In the genomic region with DNA sequence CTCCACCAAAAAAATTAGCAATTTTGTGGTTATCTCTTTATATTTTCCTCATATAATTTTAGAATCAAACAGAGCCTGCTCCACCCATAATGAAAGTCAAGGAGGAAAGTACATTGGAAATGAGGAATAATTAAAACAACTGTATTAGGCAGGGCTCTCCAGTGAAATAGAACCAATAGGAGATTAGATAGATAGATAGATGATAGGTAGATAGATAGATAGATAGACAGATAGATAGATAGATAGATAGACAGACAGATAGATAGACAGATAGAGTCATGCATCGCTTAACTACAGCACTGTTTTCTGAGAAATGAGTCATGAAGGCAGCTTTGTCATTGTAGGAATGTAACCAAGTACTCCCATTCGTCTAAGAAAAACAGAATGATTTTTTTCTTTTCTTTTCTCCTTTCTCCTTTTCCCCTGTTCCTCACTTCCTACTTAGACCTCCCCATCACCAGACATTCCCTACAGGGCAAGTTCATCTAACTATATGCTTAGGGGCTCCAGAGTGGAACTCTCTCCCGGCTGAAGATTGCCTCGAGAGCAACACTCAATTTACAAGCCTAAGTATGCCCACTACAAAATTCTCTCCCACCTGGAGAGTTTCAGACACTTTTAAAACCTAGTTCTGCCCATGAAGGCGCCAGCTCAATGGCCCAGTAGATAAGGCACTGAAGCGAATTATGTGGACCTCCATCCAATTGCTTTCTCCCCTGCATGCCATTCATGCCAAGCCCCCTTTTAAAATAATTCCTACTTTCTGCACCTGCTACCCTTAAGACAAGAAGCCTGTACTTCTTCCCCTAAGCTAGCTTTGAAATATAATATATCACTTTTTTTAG, we compare ENCODE assay signal across 18 cellular contexts. TPM values are rescaled to one million over a fixed set of nuclear protein-coding genes. Genes with fewer than 3 reads are reported as not detected.
DNase-seq lines count a peak whose midpoint lies in the region; ATAC-seq, FAIRE-seq and TF ChIP-seq lines count a peak whose summit lies in the region.
"Had no signal": no experiment of that assay in that cellular context is flagged by ENCODE, and none has a peak within 500 bp of the region (broad histone marks: within the 10 kb centered on the region; RNA-seq: fewer than 3 reads in every experiment).

No MANE protein-coding gene starts in this region.

- peak; percentile 61 for ATAC-seq in activated T-helper 17 cell treated with anti-CD3 and anti-CD28 coated beads, Interleukin-2, amount 50 U/mL, for 72 hours (replicated peaks)
- ATAC-seq in Right ventricle myocardium inferior (no peak), GM19324 (IDR thresholded peaks at IDR 0.05; ENCODE audit: low FRiP score, unreplicated experiment) (no peak)
- ATAC-seq: activated CD8-positive, alpha-beta T cell treated with anti-CD3 and anti-CD28 coated beads, Interleukin-2, amount 10 ng/mL, durations not matched to agents 7 days and 5 days; activated T-cell treated with anti-CD3 and anti-CD28 coated beads, Interleukin-2, amount 50 U/mL, for 72 hours; heart right ventricle; Panc1; right lobe of liver had no signal

- H3K9me3 Mint-ChIP-seq in activated T-helper 17 cell treated with anti-CD3 and anti-CD28 coated beads, Interleukin-2, amount 50 U/mL, for 72 hours, result peaks cover 11% of the 10 kb centered on the region

- DNase-seq in GM03348 (ENCODE audit: low spot score) (peak; percentile 43), fibroblast of mammary gland (ENCODE audit: low read depth) (peak; percentile 57), Right ventricle myocardium inferior (ENCODE audit: missing footprints) (no peak), D721Med (ENCODE audit: insufficient read length, low spot score) (no peak)
- DNase-seq in stimulated activated CD4-positive, alpha-beta T cell treated with anti-CD3 and anti-CD28 coated beads, Interleukin-4, amount 100 ng/mL, for 1 hour, result no peak
- DNase-seq: activated CD8-positive, alpha-beta T cell treated with anti-CD3 and anti-CD28 coated beads, Interleukin-2, amount 10 ng/mL, durations not matched to agents 7 days and 5 days; activated T-cell treated with anti-CD3 and anti-CD28 coated beads, Interleukin-2, amount 50 U/mL, for 72 hours; heart right ventricle; midbrain; right lobe of liver; tibial artery had no signal

- no peak overlapping the region for H3K4me3 ChIP-seq in fibroblast of mammary gland (ENCODE audit: control insufficient read depth, low read depth, low read length)
- no peak overlapping the region for H3K4me3 ChIP-seq in skeletal muscle satellite cell (ENCODE audit: low read length)
- H3K4me3 ChIP-seq: BLaER1 treated with 17β-estradiol and CSF1 and Interleukin-3, amounts not matched to agents 10 nM and 100 nM; heart right ventricle; right lobe of liver; tibial artery had no signal

- no peaks in the 10 kb centered on the region for H3K9me3 ChIP-seq in skeletal muscle satellite cell (replicated peaks; ENCODE audit: low read length)
- H3K9me3 ChIP-seq: right lobe of liver had no signal

- H3K9ac ChIP-seq in skeletal muscle satellite cell (ENCODE audit: low read depth, low read length), result no peak overlapping the region
- H3K9ac ChIP-seq: BLaER1 treated with 17β-estradiol and CSF1 and Interleukin-3, amounts not matched to agents 10 nM and 100 nM had no signal

- peaks cover 7% of the 10 kb centered on the region for H3K27me3 Mint-ChIP-seq in activated T-helper 17 cell treated with anti-CD3 and anti-CD28 coated beads, Interleukin-2, amount 50 U/mL, for 72 hours

- H3K4me3 Mint-ChIP-seq in activated T-helper 17 cell treated with anti-CD3 and anti-CD28 coated beads, Interleukin-2, amount 50 U/mL, for 72 hours, result no peak overlapping the region
- H3K4me3 Mint-ChIP-seq: activated CD8-positive, alpha-beta T cell treated with anti-CD3 and anti-CD28 coated beads, Interleukin-2, amount 10 ng/mL, durations not matched to agents 7 days and 5 days; activated T-cell treated with anti-CD3 and anti-CD28 coated beads, Interleukin-2, amount 50 U/mL, for 72 hours had no signal

- H3K4me2 ChIP-seq in skeletal muscle satellite cell (ENCODE audit: low read length), result peak overlapping the region; percentile 43
- H3K4me2 ChIP-seq: BLaER1 treated with 17β-estradiol and CSF1 and Interleukin-3, amounts not matched to agents 10 nM and 100 nM had no signal

- no peaks in the 10 kb centered on the region for H3K4me1 Mint-ChIP-seq in activated T-helper 17 cell treated with anti-CD3 and anti-CD28 coated beads, Interleukin-2, amount 50 U/mL, for 72 hours
- H3K4me1 Mint-ChIP-seq: IgD-negative memory B cell had no signal

- no peak overlapping the region for H3K27ac Mint-ChIP-seq in activated T-helper 17 cell treated with anti-CD3 and anti-CD28 coated beads, Interleukin-2, amount 50 U/mL, for 72 hours
- H3K27ac Mint-ChIP-seq: activated CD8-positive, alpha-beta T cell treated with anti-CD3 and anti-CD28 coated beads, Interleukin-2, amount 10 ng/mL, durations not matched to agents 7 days and 5 days; activated T-cell treated with anti-CD3 and anti-CD28 coated beads, Interleukin-2, amount 50 U/mL, for 72 hours; IgD-negative memory B cell had no signal

- no peaks in the 10 kb centered on the region for H3K36me3 Mint-ChIP-seq in activated T-helper 17 cell treated with anti-CD3 and anti-CD28 coated beads, Interleukin-2, amount 50 U/mL, for 72 hours (ENCODE audit: low read depth)
- H3K36me3 Mint-ChIP-seq: IgD-negative memory B cell had no signal

- no peak for FAIRE-seq in D721Med (lab: Jason Lieb, UNC)
- FAIRE-seq: keratinocyte had no signal

- TF ChIP-seq CTCF in fibroblast of mammary gland (conservative IDR thresholded peaks at IDR 0.05; ENCODE audit: control insufficient read depth, insufficient read depth, low read depth, low read length) (no peak), D721Med (IDR thresholded peaks at IDR 0.05; ENCODE audit: insufficient read depth, missing control alignments) (no peak)

- peaks cover 9% of the 10 kb centered on the region for H3K4me1 ChIP-seq in skeletal muscle satellite cell (ENCODE audit: control insufficient read depth, insufficient read depth, low read length)
- H3K4me1 ChIP-seq: heart right ventricle, tibial artery had no signal

- intact Hi-C loops in Right ventricle myocardium inferior (cut with DNase I), result no loop called here

- H3K36me3 ChIP-seq in skeletal muscle satellite cell (ENCODE audit: insufficient read depth, low read length), result no peaks in the 10 kb centered on the region
- H3K36me3 ChIP-seq: heart right ventricle, right lobe of liver, tibial artery had no signal

- H3K27me3 ChIP-seq in skeletal muscle satellite cell (ENCODE audit: control insufficient read depth, insufficient read depth, low read length), result no peaks in the 10 kb centered on the region
- H3K27me3 ChIP-seq: BLaER1 treated with 17β-estradiol and CSF1 and Interleukin-3, amounts not matched to agents 10 nM and 100 nM; heart right ventricle; right lobe of liver; tibial artery had no signal

RNA-seq across cellular contexts. Expression of gene LIPC, which starts 53.3 kb away (rescaled TPM):
- total RNA-seq in activated T-helper 17 cell treated with anti-CD3 and anti-CD28 coated beads, Interleukin-2, amount 50 U/mL, for 72 hours, result under 1 TPM; 0.17 to 0.26 TPM
- total RNA-seq in skeletal muscle satellite cell (2012; rRNA removed), result 0.51 TPM in 1 of 2 replicates, not detected in the other
- total RNA-seq in Right ventricle myocardium inferior, result 0.70 TPM

Comparison
In these comparisons a context has a peak if more than half of its experiments do, and no peak if none do; other contexts are left out.
1. DNase-seq: peak in GM03348 (single experiment) and fibroblast of mammary gland (single experiment); none in Right ventricle myocardium inferior (single experiment), stimulated activated CD4-positive, alpha-beta T cell treated with anti-CD3 and anti-CD28 coated beads, Interleukin-4, amount 100 ng/mL, for 1 hour (single experiment) and D721Med (single experiment).